Comparison of ENCODE assay signal across 8 cellular contexts in genomic region chr19:17999685-18000479, GRCh38. TPM values are rescaled to one million over a fixed set of nuclear protein-coding genes. Genes with fewer than 3 reads are reported as not detected.
DNase-seq lines count a peak whose midpoint lies in the region; ATAC-seq and TF ChIP-seq lines count a peak whose summit lies in the region.

No MANE protein-coding gene starts in this region.

- H3K4me3 ChIP-seq in Panc1 (ENCODE audit: low read depth in 2 of 2, low read length in 2 of 2) (no peak overlapping the region; a peak in 1 of 4 replicates), rectal smooth muscle tissue (ENCODE audit: low read length) (peak overlapping the region; percentile 15)
- no peak overlapping the region for H3K4me3 ChIP-seq in effector memory CD4-positive, alpha-beta T cell (ENCODE audit: insufficient read depth, low read depth, low read length, poor library complexity, severe bottlenecking)

- CTCF ChIA-PET in Panc1 (lab: Charles Lee): interaction anchor here (0.6 to 1.0 kb wide), 4 partner anchors 17 to 383 kb away, joined by 3 to 5 read pairs (median 4); no protein-coding TSS in a partner anchor

- H3K27ac ChIP-seq in Panc1 (ENCODE audit: low read length) (peak overlapping the region; percentile 88), rectal smooth muscle tissue (ENCODE audit: low read depth, low read length) (peak overlapping the region; percentile 79)
- peak overlapping the region; percentile 95 for H3K27ac ChIP-seq in effector memory CD4-positive, alpha-beta T cell (ENCODE audit: insufficient read depth, low read length, poor library complexity, severe bottlenecking)

- TF ChIP-seq CTCF in Panc1 (IDR thresholded peaks at IDR 0.05): no peak

- H3K27me3 ChIP-seq in Panc1 (ENCODE audit: control insufficient read depth, insufficient read depth, low read length): no peaks in the 10 kb centered on the region
- no peaks in the 10 kb centered on the region for H3K27me3 ChIP-seq in effector memory CD4-positive, alpha-beta T cell (replicated peaks; ENCODE audit: control insufficient read depth, insufficient read depth, low read length, poor library complexity, severe bottlenecking)
- H3K27me3 ChIP-seq in rectal smooth muscle tissue (ENCODE audit: control insufficient read depth, insufficient read depth, low read length): no peaks in the 10 kb centered on the region

- H3K9me3 ChIP-seq in Panc1 (ENCODE audit: control insufficient read depth, insufficient read depth, low read depth, low read length): no peaks in the 10 kb centered on the region
- H3K9me3 ChIP-seq in effector memory CD4-positive, alpha-beta T cell (ENCODE audit: control insufficient read depth, low read length): no peaks in the 10 kb centered on the region

- in situ Hi-C loops in Panc1 (cut with HindIII; ENCODE audit: low pct_unique_long_range_greater_than_20kb, low sequenced_read_pairs): no loop called here

- ATAC-seq in Panc1 (no peak), HG02884 (IDR thresholded peaks at IDR 0.05; ENCODE audit: unreplicated experiment) (no peak)

- no TSS peak for BruUV-seq in Panc1 (replicated peaks; lab: Mats Ljungman, UMichigan)

- no peak overlapping the region for H3K9ac ChIP-seq in rectal smooth muscle tissue (ENCODE audit: low read length)

- DNase-seq in CMK (ENCODE audit: low read depth): peak; percentile 59
- no peak for DNase-seq in Panc1 (ENCODE audit: low read depth, low spot score)
- no peak for DNase-seq in effector memory CD4-positive, alpha-beta T cell
- DNase-seq in GM19240 (ENCODE audit: insufficient read length, low spot score): no peak
- no peak for DNase-seq in RKO (ENCODE audit: low spot score)
- DNase-seq in NCI-H524 (lab: John Stamatoyannopoulos, UW): no peak

- H3K4me1 ChIP-seq in Panc1 (ENCODE audit: control insufficient read depth, insufficient read depth, low read length) (peaks cover 13% of the 10 kb centered on the region), rectal smooth muscle tissue (ENCODE audit: control insufficient read depth, insufficient read depth, low read length) (no peaks in the 10 kb centered on the region)
- peaks cover 18% of the 10 kb centered on the region for H3K4me1 ChIP-seq in effector memory CD4-positive, alpha-beta T cell (ENCODE audit: control insufficient read depth, insufficient read depth, low read length, poor library complexity, severe bottlenecking)

- H3K36me3 ChIP-seq in Panc1 (ENCODE audit: control insufficient read depth, insufficient read depth, low read length): no peaks in the 10 kb centered on the region; the same call in 1 of the 2 replicates
- no peaks in the 10 kb centered on the region for H3K36me3 ChIP-seq in effector memory CD4-positive, alpha-beta T cell (ENCODE audit: control insufficient read depth, insufficient read depth, low read length)
- no peaks in the 10 kb centered on the region for H3K36me3 ChIP-seq in rectal smooth muscle tissue (ENCODE audit: control insufficient read depth, insufficient read depth, low read length)

- intact Hi-C loops in Panc1 (cut with micrococcal nuclease; ENCODE audit: unreplicated experiment): no loop called here

- POLR2A ChIA-PET in Panc1 (lab: Charles Lee): interaction anchor here (0.5 to 0.7 kb wide), 4 partner anchors 30 to 275 kb away, joined by 5 to 9 read pairs (median 8); no protein-coding TSS in a partner anchor

RNA-seq across cellular contexts. Expression of gene ARRDC2, which starts 8.1 kb away (rescaled TPM):
- 21.4 TPM for total RNA-seq in Panc1 (2021; ENCODE audit: unreplicated experiment)
- 25.6 TPM for polyA plus RNA-seq in Panc1 (2012; ENCODE audit: insufficient read length)

RNA-seq across cellular contexts. Expression of gene KCNN1, which starts 33.0 kb away (rescaled TPM):
- total RNA-seq in Panc1 (2021; ENCODE audit: unreplicated experiment): 0.90 TPM
- polyA plus RNA-seq in Panc1 (2012; ENCODE audit: insufficient read length): 3.0 TPM
